In the genomic region with DNA sequence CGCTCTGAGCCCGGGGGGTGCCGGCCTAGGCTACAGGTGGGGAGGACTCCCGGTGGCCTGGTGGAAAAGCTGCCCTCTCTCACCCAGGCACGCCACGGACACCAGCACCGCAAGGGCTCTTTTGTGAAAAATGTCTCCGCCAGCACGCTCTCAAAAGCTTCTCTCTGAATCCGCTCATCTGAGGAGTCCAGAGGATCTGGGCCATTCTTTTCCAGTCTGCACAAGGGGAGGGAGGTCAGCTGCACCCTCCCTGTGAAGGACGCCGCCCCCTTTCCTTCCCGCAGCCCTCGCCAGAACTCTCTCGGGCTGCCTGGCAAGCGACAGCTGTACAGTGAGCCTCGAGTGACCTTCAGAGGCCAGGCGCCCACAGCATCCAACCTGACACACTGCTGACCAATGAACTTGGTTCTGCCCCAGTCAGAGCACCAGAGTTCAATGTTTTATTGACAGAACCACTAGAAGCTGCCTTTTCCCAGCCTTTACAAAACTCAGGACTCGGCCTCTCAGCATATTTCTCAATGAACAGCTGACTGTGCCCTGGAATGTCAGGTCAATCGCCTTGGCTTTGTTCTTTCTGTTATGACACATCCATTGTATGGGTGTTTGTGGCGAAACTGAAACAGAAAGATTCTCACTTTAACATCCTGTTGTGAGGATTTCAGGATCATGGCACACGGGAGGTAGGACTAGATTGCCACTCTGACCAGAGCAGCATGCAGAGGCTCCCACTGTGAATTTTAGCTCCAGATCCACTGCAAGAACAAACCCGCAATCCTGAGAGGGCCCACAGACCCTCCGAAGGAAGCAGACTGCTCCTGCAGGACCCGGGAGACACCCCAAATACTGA, we compare ENCODE assay signal across 1 cellular context.
A peak's percentile ranks its signal among the peaks of the same experiment; 100 is the strongest.
TF ChIP-seq lines count a peak whose summit lies in the region.

No MANE protein-coding gene starts in this region.

TF ChIP-seq in HepG2, 621 proteins besides CTCF, POLR2A, EP300 and RAD21 (continued from another document and continues in another):
- peak; percentile 99 for TF ChIP-seq ZNF503 (CRISPR knock-in tag; IDR thresholded peaks at IDR 0.05)
- no peak; the same call in 1 of the 2 replicates for TF ChIP-seq ZNF782 (CRISPR knock-in tag; IDR thresholded peaks at IDR 0.05; ENCODE audit: borderline replicate concordance)
- TF ChIP-seq, protein P1, sequence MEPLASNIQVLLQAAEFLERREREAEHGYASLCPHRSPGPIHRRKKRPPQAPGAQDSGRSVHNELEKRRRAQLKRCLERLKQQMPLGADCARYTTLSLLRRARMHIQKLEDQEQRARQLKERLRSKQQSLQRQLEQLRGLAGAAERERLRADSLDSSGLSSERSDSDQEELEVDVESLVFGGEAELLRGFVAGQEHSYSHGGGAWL (CRISPR knock-in tag; IDR thresholded peaks at IDR 0.05), result peak; percentile 47; the same call in 1 of the 2 replicates
- TF ChIP-seq ZBTB4 (CRISPR knock-in tag; IDR thresholded peaks at IDR 0.05; ENCODE audit: borderline replicate concordance), result peak; percentile 97
- TF ChIP-seq SUZ12 (IDR thresholded peaks at IDR 0.05; ENCODE audit: low read depth, low read length), result no peak
- TF ChIP-seq KMT2A (CRISPR knock-in tag; IDR thresholded peaks at IDR 0.05), result peak; percentile 86; the same call in 1 of the 2 replicates
- no peak for TF ChIP-seq ZNF660 (CRISPR knock-in tag; IDR thresholded peaks at IDR 0.05; ENCODE audit: borderline replicate concordance, low read depth)
- TF ChIP-seq, protein P2, sequence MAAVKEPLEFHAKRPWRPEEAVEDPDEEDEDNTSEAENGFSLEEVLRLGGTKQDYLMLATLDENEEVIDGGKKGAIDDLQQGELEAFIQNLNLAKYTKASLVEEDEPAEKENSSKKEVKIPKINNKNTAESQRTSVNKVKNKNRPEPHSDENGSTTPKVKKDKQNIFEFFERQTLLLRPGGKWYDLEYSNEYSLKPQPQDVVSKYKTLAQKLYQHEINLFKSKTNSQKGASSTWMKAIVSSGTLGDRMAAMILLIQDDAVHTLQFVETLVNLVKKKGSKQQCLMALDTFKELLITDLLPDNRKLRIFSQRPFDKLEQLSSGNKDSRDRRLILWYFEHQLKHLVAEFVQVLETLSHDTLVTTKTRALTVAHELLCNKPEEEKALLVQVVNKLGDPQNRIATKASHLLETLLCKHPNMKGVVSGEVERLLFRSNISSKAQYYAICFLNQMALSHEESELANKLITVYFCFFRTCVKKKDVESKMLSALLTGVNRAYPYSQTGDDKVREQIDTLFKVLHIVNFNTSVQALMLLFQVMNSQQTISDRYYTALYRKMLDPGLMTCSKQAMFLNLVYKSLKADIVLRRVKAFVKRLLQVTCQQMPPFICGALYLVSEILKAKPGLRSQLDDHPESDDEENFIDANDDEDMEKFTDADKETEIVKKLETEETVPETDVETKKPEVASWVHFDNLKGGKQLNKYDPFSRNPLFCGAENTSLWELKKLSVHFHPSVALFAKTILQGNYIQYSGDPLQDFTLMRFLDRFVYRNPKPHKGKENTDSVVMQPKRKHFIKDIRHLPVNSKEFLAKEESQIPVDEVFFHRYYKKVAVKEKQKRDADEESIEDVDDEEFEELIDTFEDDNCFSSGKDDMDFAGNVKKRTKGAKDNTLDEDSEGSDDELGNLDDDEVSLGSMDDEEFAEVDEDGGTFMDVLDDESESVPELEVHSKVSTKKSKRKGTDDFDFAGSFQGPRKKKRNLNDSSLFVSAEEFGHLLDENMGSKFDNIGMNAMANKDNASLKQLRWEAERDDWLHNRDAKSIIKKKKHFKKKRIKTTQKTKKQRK (IDR thresholded peaks at IDR 0.05; ENCODE audit: low read length), result no peak
- peak; percentile 98 for TF ChIP-seq CEBPG (CRISPR knock-in tag; IDR thresholded peaks at IDR 0.05)
- no peak; the same call in 1 of the 2 replicates for TF ChIP-seq ZNF709 (CRISPR knock-in tag; IDR thresholded peaks at IDR 0.05)
- TF ChIP-seq SOX5 (CRISPR knock-in tag; IDR thresholded peaks at IDR 0.05; ENCODE audit: borderline replicate concordance), result peak; percentile 100
- peak; percentile 99 for TF ChIP-seq SSRP1 (CRISPR knock-in tag; IDR thresholded peaks at IDR 0.05)
- TF ChIP-seq REPIN1 (CRISPR knock-in tag; IDR thresholded peaks at IDR 0.05; ENCODE audit: borderline replicate concordance, low read depth), result peak; percentile 99
- peak; percentile 86 for TF ChIP-seq DRAP1 (CRISPR knock-in tag; IDR thresholded peaks at IDR 0.05)
- TF ChIP-seq, protein P3, sequence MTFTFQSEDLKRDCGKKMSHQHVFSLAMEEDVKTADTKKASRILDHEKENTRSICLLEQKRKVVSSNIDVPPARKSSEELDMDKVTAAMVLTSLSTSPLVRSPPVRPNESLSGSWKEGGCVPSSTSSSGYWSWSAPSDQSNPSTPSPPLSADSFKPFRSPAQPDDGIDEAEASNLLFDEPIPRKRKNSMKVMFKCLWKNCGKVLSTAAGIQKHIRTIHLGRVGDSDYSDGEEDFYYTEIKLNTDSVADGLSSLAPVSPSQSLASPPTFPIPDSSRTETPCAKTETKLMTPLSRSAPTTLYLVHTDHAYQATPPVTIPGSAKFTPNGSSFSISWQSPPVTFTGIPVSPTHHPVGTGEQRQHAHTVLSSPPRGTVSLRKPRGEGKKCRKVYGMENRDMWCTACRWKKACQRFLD (CRISPR knock-in tag; IDR thresholded peaks at IDR 0.05; ENCODE audit: borderline replicate concordance), result peak; percentile 81; the same call in 1 of the 2 replicates
- TF ChIP-seq GPBP1L1 (CRISPR knock-in tag; IDR thresholded peaks at IDR 0.05), result no peak
- no peak for TF ChIP-seq ZNF615 (CRISPR knock-in tag; IDR thresholded peaks at IDR 0.05; ENCODE audit: borderline replicate concordance)
- TF ChIP-seq, protein P4, sequence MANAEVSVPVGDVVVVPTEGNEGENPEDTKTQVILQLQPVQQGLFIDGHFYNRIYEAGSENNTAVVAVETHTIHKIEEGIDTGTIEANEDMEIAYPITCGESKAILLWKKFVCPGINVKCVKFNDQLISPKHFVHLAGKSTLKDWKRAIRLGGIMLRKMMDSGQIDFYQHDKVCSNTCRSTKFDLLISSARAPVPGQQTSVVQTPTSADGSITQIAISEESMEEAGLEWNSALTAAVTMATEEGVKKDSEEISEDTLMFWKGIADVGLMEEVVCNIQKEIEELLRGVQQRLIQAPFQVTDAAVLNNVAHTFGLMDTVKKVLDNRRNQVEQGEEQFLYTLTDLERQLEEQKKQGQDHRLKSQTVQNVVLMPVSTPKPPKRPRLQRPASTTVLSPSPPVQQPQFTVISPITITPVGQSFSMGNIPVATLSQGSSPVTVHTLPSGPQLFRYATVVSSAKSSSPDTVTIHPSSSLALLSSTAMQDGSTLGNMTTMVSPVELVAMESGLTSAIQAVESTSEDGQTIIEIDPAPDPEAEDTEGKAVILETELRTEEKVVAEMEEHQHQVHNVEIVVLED (CRISPR knock-in tag; IDR thresholded peaks at IDR 0.05; ENCODE audit: borderline replicate concordance), result peak; percentile 85
- TF ChIP-seq E2F5 (CRISPR knock-in tag; conservative IDR thresholded peaks at IDR 0.05), result no peak
- TF ChIP-seq BCL6 (CRISPR knock-in tag; IDR thresholded peaks at IDR 0.05), result peak; percentile 99
- peak; percentile 82; the same call in 1 of the 2 replicates for TF ChIP-seq MED13 (CRISPR knock-in tag; IDR thresholded peaks at IDR 0.05)
- TF ChIP-seq ZNF432 (CRISPR knock-in tag; IDR thresholded peaks at IDR 0.05; ENCODE audit: borderline replicate concordance), result no peak
- 0 out of 2 replicates have a peak, but pooled peaks have one; percentile 52 for TF ChIP-seq ZNF253 (CRISPR knock-in tag; IDR thresholded peaks at IDR 0.05; ENCODE audit: borderline replicate concordance)
- TF ChIP-seq RFXAP (CRISPR knock-in tag; IDR thresholded peaks at IDR 0.05; ENCODE audit: borderline replicate concordance), result peak; percentile 97
- peak; percentile 83; the same call in 1 of the 2 replicates for TF ChIP-seq KLF12 (CRISPR knock-in tag; IDR thresholded peaks at IDR 0.05; ENCODE audit: borderline replicate concordance)
- TF ChIP-seq NFIC (IDR thresholded peaks at IDR 0.05; ENCODE audit: low read length), result peak; percentile 97
- TF ChIP-seq ZNF446 (CRISPR knock-in tag; IDR thresholded peaks at IDR 0.05), result no peak
- peak; percentile 89; the same call in 1 of the 2 replicates for TF ChIP-seq MIER2 (CRISPR knock-in tag; IDR thresholded peaks at IDR 0.05)
- TF ChIP-seq TCF7 (IDR thresholded peaks at IDR 0.05; ENCODE audit: low read depth), result peak; percentile 98
- peak; percentile 97 for TF ChIP-seq ELF3 (CRISPR knock-in tag; IDR thresholded peaks at IDR 0.05)
- TF ChIP-seq FOSL1 (CRISPR knock-in tag; IDR thresholded peaks at IDR 0.05; ENCODE audit: borderline replicate concordance), result peak; percentile 93
- TF ChIP-seq PBX3 (CRISPR knock-in tag; IDR thresholded peaks at IDR 0.05; ENCODE audit: borderline replicate concordance), result 0 out of 2 replicates have a peak, but pooled peaks have one; percentile 63
- TF ChIP-seq NFKBIZ (CRISPR knock-in tag; IDR thresholded peaks at IDR 0.05), result peak; percentile 95; the same call in 1 of the 2 replicates
- peak; percentile 96 for TF ChIP-seq ZNF543 (CRISPR knock-in tag; IDR thresholded peaks at IDR 0.05)
- TF ChIP-seq ZMYM3 (CRISPR knock-in tag; IDR thresholded peaks at IDR 0.05), result peak; percentile 77
- TF ChIP-seq ZNF256 (CRISPR knock-in tag; conservative IDR thresholded peaks at IDR 0.05), result peak; percentile 88
- no peak for TF ChIP-seq GLMP (CRISPR knock-in tag; IDR thresholded peaks at IDR 0.05; ENCODE audit: borderline replicate concordance)
- TF ChIP-seq, protein P5, sequence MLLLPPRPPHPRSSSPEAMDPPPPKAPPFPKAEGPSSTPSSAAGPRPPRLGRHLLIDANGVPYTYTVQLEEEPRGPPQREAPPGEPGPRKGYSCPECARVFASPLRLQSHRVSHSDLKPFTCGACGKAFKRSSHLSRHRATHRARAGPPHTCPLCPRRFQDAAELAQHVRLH (CRISPR knock-in tag; IDR thresholded peaks at IDR 0.05; ENCODE audit: borderline replicate concordance, low read depth), result peak; percentile 96
